15 cellular contexts compared by ENCODE assay signal in genomic region chr1:109901508-109902145, GRCh38. TPM values are rescaled to one million over a fixed set of nuclear protein-coding genes. Genes with fewer than 3 reads are reported as not detected.
DNase-seq lines count a peak whose midpoint lies in the region; ATAC-seq and TF ChIP-seq lines count a peak whose summit lies in the region.
"Had no signal": no experiment of that assay in that cellular context is flagged by ENCODE, and none has a peak within 500 bp of the region (broad histone marks: within the 10 kb centered on the region; RNA-seq: fewer than 3 reads in every experiment).

No MANE protein-coding gene starts in this region.

- no peak overlapping the region for H3K27ac ChIP-seq in thyroid gland
- H3K27ac ChIP-seq: BLaER1 treated with 17β-estradiol and CSF1 and Interleukin-3, amounts not matched to agents 10 nM and 100 nM had no signal

- 68 to 82% methylated on average over 4 of the region's 4 CpGs for WGBS in thyroid gland, 2 donors

- no peaks in the 10 kb centered on the region for H3K4me1 ChIP-seq in thyroid gland

- no peaks in the 10 kb centered on the region for H3K36me3 ChIP-seq in thyroid gland
- H3K36me3 ChIP-seq: BLaER1 treated with 17β-estradiol and CSF1 and Interleukin-3, amounts not matched to agents 10 nM and 100 nM had no signal

- no peaks in the 10 kb centered on the region for H3K27me3 Mint-ChIP-seq in activated naive CD4-positive, alpha-beta T cell treated with anti-CD3 and anti-CD28 coated beads, Interleukin-2, amount 50 U/mL, for 24 hours

- no peak overlapping the region for H3K4me3 Mint-ChIP-seq in activated naive CD4-positive, alpha-beta T cell treated with anti-CD3 and anti-CD28 coated beads, Interleukin-2, amount 50 U/mL, for 24 hours
- H3K4me3 Mint-ChIP-seq: naive B cell; T-helper 2 cell treated with Interferon-gamma antibody and Interleukin-4, amounts not matched to agents 5 μg/mL and 100 μg/mL, for 36 hours had no signal

- TF ChIP-seq POLR2A in thyroid gland (IDR thresholded peaks at IDR 0.05), result no peak

- H3K9me3 ChIP-seq in thyroid gland, result no peaks in the 10 kb centered on the region
- H3K9me3 ChIP-seq: BLaER1 treated with 17β-estradiol and CSF1 and Interleukin-3, amounts not matched to agents 10 nM and 100 nM had no signal

- no peaks in the 10 kb centered on the region for H3K27me3 ChIP-seq in thyroid gland
- H3K27me3 ChIP-seq: BLaER1 treated with 17β-estradiol and CSF1 and Interleukin-3, amounts not matched to agents 10 nM and 100 nM had no signal

- peak overlapping the region; percentile 11 for H3K27ac Mint-ChIP-seq in activated naive CD4-positive, alpha-beta T cell treated with anti-CD3 and anti-CD28 coated beads, Interleukin-2, amount 50 U/mL, for 24 hours
- H3K27ac Mint-ChIP-seq: T-helper 2 cell treated with Interferon-gamma antibody and Interleukin-4, amounts not matched to agents 5 μg/mL and 100 μg/mL, for 36 hours had no signal

- H3K36me3 Mint-ChIP-seq in activated naive CD4-positive, alpha-beta T cell treated with anti-CD3 and anti-CD28 coated beads, Interleukin-2, amount 50 U/mL, for 24 hours, result no peaks in the 10 kb centered on the region
- H3K36me3 Mint-ChIP-seq: naive B cell had no signal

- H3K9me3 Mint-ChIP-seq in activated naive CD4-positive, alpha-beta T cell treated with anti-CD3 and anti-CD28 coated beads, Interleukin-2, amount 50 U/mL, for 24 hours, result no peaks in the 10 kb centered on the region
- H3K9me3 Mint-ChIP-seq: naive B cell; T-helper 2 cell treated with Interferon-gamma antibody and Interleukin-4, amounts not matched to agents 5 μg/mL and 100 μg/mL, for 36 hours had no signal

- no peak for ATAC-seq in GM21423 (IDR thresholded peaks at IDR 0.05; ENCODE audit: unreplicated experiment)

- H3K4me1 Mint-ChIP-seq in activated naive CD4-positive, alpha-beta T cell treated with anti-CD3 and anti-CD28 coated beads, Interleukin-2, amount 50 U/mL, for 24 hours, result peaks cover 25% of the 10 kb centered on the region

- no peak overlapping the region for H3K4me3 ChIP-seq in thyroid gland (replicated peaks in 1 of 3)
- H3K4me3 ChIP-seq: BLaER1 treated with 17β-estradiol and CSF1 and Interleukin-3, amounts not matched to agents 10 nM and 100 nM had no signal

- TF ChIP-seq CTCF in thyroid gland (IDR thresholded peaks at IDR 0.05), result no peak

- DNase-seq in activated naive CD4-positive, alpha-beta T cell (lab: John Stamatoyannopoulos, UW), result no peak
- peak; percentile 49 for DNase-seq in RPMI8226
- peak; percentile 42 for DNase-seq in glomerular visceral epithelial cell (ENCODE audit: extremely low spot score)
- DNase-seq in thyroid gland, result peak; percentile 62 to 67
- no peak for DNase-seq in NCI-H345 treated with DMSO at 0.1 percent for 48 hours (lab: John Stamatoyannopoulos, UW; ENCODE audit: unreplicated experiment)
- DNase-seq in SKM-1 treated with dmso at 0.1 percent for 144 hours (lab: John Stamatoyannopoulos, UW; ENCODE audit: unreplicated experiment), result no peak
- DNase-seq: activated effector memory CD4-positive, alpha-beta T cell treated with Interleukin-2 at 50 U/mL for 16 hours; hippocampal formation; KG1; naive B cell; stimulated activated CD4-positive, alpha-beta T cell treated with anti-CD3 and anti-CD28 coated beads, Interleukin-12 subunit alpha, Interleukin-12 subunit beta, amount 100 ng/mL, for 4 hours had no signal

- intact Hi-C loops in thyroid gland (cut with DNase I), result no loop called here

RNA-seq across cellular contexts. Expression of gene CSF1, which starts 9.0 kb away (rescaled TPM):
- 100 to 1,000 TPM in 1 of 4 donors, 10 to 100 TPM in 3; 33.5 to 127 (median 62.3) TPM for total RNA-seq in thyroid gland

Comparison
In these comparisons a context has a peak if more than half of its experiments do, and no peak if none do; other contexts are left out.
1. DNase-seq: peak in RPMI8226 (single experiment), glomerular visceral epithelial cell (single experiment) and thyroid gland (2 of 2); none in activated naive CD4-positive, alpha-beta T cell (0 of 4), NCI-H345 treated with DMSO at 0.1 percent for 48 hours (single experiment) and SKM-1 treated with dmso at 0.1 percent for 144 hours (single experiment).